Comparison of ENCODE assay signal across 1 cellular context in the genomic region with DNA sequence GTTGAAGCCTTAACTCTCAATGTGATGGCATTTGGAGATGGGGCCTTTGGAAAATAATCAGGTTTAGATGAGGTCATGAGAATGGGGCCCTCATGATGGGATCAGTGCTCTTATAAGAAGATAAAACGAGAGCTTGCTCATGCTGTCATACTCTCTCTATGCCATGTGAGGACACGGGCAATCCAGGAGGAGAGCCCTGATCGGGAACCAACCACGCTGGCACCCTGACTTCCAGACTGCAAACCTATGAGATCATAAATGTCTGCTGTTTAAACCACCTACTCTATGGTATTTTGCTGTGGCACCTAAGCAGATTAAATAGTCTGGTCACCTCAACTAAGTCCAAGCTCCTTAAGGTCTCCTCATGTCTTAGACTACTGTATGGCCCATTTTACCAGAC.
TF ChIP-seq lines count a peak whose summit lies in the region.

No MANE protein-coding gene starts in this region.

TF ChIP-seq in GM23338, 12 proteins besides CTCF, POLR2A, EP300 and RAD21:
- TF ChIP-seq, protein P1, sequence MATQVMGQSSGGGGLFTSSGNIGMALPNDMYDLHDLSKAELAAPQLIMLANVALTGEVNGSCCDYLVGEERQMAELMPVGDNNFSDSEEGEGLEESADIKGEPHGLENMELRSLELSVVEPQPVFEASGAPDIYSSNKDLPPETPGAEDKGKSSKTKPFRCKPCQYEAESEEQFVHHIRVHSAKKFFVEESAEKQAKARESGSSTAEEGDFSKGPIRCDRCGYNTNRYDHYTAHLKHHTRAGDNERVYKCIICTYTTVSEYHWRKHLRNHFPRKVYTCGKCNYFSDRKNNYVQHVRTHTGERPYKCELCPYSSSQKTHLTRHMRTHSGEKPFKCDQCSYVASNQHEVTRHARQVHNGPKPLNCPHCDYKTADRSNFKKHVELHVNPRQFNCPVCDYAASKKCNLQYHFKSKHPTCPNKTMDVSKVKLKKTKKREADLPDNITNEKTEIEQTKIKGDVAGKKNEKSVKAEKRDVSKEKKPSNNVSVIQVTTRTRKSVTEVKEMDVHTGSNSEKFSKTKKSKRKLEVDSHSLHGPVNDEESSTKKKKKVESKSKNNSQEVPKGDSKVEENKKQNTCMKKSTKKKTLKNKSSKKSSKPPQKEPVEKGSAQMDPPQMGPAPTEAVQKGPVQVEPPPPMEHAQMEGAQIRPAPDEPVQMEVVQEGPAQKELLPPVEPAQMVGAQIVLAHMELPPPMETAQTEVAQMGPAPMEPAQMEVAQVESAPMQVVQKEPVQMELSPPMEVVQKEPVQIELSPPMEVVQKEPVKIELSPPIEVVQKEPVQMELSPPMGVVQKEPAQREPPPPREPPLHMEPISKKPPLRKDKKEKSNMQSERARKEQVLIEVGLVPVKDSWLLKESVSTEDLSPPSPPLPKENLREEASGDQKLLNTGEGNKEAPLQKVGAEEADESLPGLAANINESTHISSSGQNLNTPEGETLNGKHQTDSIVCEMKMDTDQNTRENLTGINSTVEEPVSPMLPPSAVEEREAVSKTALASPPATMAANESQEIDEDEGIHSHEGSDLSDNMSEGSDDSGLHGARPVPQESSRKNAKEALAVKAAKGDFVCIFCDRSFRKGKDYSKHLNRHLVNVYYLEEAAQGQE (IDR thresholded peaks at IDR 0.05; ENCODE audit: unreplicated experiment) = no peak
- TF ChIP-seq ZNF331 (CRISPR knock-in tag; IDR thresholded peaks at IDR 0.05; ENCODE audit: low read depth) = no peak
- TF ChIP-seq, protein P2, sequence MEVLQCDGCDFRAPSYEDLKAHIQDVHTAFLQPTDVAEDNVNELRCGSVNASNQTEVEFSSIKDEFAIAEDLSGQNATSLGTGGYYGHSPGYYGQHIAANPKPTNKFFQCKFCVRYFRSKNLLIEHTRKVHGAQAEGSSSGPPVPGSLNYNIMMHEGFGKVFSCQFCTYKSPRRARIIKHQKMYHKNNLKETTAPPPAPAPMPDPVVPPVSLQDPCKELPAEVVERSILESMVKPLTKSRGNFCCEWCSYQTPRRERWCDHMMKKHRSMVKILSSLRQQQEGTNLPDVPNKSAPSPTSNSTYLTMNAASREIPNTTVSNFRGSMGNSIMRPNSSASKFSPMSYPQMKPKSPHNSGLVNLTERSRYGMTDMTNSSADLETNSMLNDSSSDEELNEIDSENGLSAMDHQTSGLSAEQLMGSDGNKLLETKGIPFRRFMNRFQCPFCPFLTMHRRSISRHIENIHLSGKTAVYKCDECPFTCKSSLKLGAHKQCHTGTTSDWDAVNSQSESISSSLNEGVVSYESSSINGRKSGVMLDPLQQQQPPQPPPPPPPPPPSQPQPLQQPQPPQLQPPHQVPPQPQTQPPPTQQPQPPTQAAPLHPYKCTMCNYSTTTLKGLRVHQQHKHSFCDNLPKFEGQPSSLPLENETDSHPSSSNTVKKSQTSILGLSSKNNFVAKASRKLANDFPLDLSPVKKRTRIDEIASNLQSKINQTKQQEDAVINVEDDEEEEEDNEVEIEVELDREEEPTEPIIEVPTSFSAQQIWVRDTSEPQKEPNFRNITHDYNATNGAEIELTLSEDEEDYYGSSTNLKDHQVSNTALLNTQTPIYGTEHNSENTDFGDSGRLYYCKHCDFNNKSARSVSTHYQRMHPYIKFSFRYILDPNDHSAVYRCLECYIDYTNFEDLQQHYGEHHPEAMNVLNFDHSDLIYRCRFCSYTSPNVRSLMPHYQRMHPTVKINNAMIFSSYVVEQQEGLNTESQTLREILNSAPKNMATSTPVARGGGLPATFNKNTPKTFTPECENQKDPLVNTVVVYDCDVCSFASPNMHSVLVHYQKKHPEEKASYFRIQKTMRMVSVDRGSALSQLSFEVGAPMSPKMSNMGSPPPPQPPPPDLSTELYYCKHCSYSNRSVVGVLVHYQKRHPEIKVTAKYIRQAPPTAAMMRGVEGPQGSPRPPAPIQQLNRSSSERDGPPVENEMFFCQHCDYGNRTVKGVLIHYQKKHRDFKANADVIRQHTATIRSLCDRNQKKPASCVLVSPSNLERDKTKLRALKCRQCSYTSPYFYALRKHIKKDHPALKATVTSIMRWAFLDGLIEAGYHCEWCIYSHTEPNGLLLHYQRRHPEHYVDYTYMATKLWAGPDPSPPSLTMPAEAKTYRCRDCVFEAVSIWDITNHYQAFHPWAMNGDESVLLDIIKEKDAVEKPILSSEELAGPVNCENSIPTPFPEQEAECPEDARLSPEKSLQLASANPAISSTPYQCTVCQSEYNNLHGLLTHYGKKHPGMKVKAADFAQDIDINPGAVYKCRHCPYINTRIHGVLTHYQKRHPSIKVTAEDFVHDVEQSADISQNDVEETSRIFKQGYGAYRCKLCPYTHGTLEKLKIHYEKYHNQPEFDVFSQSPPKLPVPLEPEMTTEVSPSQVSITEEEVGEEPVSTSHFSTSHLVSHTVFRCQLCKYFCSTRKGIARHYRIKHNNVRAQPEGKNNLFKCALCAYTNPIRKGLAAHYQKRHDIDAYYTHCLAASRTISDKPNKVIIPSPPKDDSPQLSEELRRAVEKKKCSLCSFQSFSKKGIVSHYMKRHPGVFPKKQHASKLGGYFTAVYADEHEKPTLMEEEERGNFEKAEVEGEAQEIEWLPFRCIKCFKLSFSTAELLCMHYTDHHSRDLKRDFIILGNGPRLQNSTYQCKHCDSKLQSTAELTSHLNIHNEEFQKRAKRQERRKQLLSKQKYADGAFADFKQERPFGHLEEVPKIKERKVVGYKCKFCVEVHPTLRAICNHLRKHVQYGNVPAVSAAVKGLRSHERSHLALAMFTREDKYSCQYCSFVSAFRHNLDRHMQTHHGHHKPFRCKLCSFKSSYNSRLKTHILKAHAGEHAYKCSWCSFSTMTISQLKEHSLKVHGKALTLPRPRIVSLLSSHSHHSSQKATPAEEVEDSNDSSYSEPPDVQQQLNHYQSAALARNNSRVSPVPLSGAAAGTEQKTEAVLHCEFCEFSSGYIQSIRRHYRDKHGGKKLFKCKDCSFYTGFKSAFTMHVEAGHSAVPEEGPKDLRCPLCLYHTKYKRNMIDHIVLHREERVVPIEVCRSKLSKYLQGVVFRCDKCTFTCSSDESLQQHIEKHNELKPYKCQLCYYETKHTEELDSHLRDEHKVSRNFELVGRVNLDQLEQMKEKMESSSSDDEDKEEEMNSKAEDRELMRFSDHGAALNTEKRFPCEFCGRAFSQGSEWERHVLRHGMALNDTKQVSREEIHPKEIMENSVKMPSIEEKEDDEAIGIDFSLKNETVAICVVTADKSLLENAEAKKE (CRISPR knock-in tag; IDR thresholded peaks at IDR 0.05) = no peak
- TF ChIP-seq EZH2 (IDR thresholded peaks at IDR 0.05; ENCODE audit: low read depth, unreplicated experiment) = no peak
- no peak for TF ChIP-seq ZNF114 (CRISPR knock-in tag; IDR thresholded peaks at IDR 0.05)
- TF ChIP-seq, protein P3, sequence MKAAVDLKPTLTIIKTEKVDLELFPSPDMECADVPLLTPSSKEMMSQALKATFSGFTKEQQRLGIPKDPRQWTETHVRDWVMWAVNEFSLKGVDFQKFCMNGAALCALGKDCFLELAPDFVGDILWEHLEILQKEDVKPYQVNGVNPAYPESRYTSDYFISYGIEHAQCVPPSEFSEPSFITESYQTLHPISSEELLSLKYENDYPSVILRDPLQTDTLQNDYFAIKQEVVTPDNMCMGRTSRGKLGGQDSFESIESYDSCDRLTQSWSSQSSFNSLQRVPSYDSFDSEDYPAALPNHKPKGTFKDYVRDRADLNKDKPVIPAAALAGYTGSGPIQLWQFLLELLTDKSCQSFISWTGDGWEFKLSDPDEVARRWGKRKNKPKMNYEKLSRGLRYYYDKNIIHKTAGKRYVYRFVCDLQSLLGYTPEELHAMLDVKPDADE (IDR thresholded peaks at IDR 0.05) = no peak
- no peak for TF ChIP-seq POLR2AphosphoS5 (IDR thresholded peaks at IDR 0.05; ENCODE audit: low read depth)
- TF ChIP-seq EZH2phosphoT487 (IDR thresholded peaks at IDR 0.05; ENCODE audit: unreplicated experiment) = no peak
- no peak for TF ChIP-seq STAT1 (IDR thresholded peaks at IDR 0.05; ENCODE audit: unreplicated experiment)
- TF ChIP-seq CREB1 (CRISPR knock-in tag; IDR thresholded peaks at IDR 0.05; ENCODE audit: low read depth) = no peak
- no peak for TF ChIP-seq NANOG (IDR thresholded peaks at IDR 0.05; ENCODE audit: borderline replicate concordance)
- TF ChIP-seq JUNB (IDR thresholded peaks at IDR 0.05; ENCODE audit: unreplicated experiment) = no peak
